Comparison of ENCODE assay signal across 15 cellular contexts in genomic region chr11:17786824-17787525, GRCh38. TPM values are rescaled to one million over a fixed set of nuclear protein-coding genes. Genes with fewer than 3 reads are reported as not detected.
A peak's percentile ranks its signal among the peaks of the same experiment; 100 is the strongest.
DNase-seq lines count a peak whose midpoint lies in the region; ATAC-seq and TF ChIP-seq lines count a peak whose summit lies in the region.
"Had no signal": no experiment of that assay in that cellular context is flagged by ENCODE, and none has a peak within 500 bp of the region (broad histone marks: within the 10 kb centered on the region; RNA-seq: fewer than 3 reads in every experiment).

No MANE protein-coding gene starts in this region.

- dilution Hi-C loops in mammary epithelial cell (cut with HindIII; ENCODE audit: low sequenced_read_pairs) = no loop called here

- H3K4me1 ChIP-seq in mammary epithelial cell (ENCODE audit: insufficient read depth, low read length) = peaks cover 20% of the 10 kb centered on the region

- H3K9me3 ChIP-seq in AG04450 (ENCODE audit: control insufficient read depth, insufficient read depth, low read length) = peaks cover 4% of the 10 kb centered on the region; the same call in 1 of the 2 replicates
- H3K9me3 ChIP-seq in mammary epithelial cell (replicated peaks; ENCODE audit: insufficient read depth, low read length) = no peaks in the 10 kb centered on the region

- no peak overlapping the region for H3K9ac ChIP-seq in mammary epithelial cell (ENCODE audit: insufficient read depth, low read length)

- H2AFZ ChIP-seq in mammary epithelial cell (ENCODE audit: low read depth, low read length) = peak overlapping the region; percentile 1

- TF ChIP-seq CTCF in AG04450 (IDR thresholded peaks at IDR 0.05; ENCODE audit: low read depth, low read length) = peak; percentile 4; the same call in 1 of the 2 replicates
- TF ChIP-seq CTCF in mammary epithelial cell (conservative IDR thresholded peaks at IDR 0.05 in 1 of 2, IDR thresholded peaks at IDR 0.05 in 1 of 2; ENCODE audit: extremely low read depth in 1 of 2, insufficient read depth in 1 of 2, low read depth in 1 of 2, low read length in 2 of 2) = peak in 1 of 2 donors; percentile 11

- no peak for ATAC-seq in Right ventricle myocardium superior (ENCODE audit: poor library complexity)

- no peaks in the 10 kb centered on the region for H3K36me3 ChIP-seq in mammary epithelial cell (ENCODE audit: insufficient read depth, low read length)

- no peaks in the 10 kb centered on the region for H4K20me1 ChIP-seq in mammary epithelial cell (ENCODE audit: insufficient read depth, low read length)

- 81% methylated on average over 13 of the region's 14 CpGs for WGBS in mammary epithelial cell (ENCODE audit: low coverage, missing lambda C conversion rate)

- DNase-seq in AG04450 (ENCODE audit: low read depth, low spot score) = peak; percentile 77
- DNase-seq in HT1080 (ENCODE audit: low read depth) = peak; percentile 92
- peak; percentile 85 for DNase-seq in mammary epithelial cell
- peak; percentile 35 for DNase-seq in left kidney (ENCODE audit: low read depth, low spot score)
- no peak for DNase-seq in SIG-M5 treated with dmso at 0.1 percent for 504 hours (lab: John Stamatoyannopoulos, UW; ENCODE audit: unreplicated experiment)
- no peak for DNase-seq in Right ventricle myocardium superior
- no peak for DNase-seq in NCI-H187 treated with DMSO at 0.1 percent for 48 hours (lab: John Stamatoyannopoulos, UW)
- no peak for DNase-seq in central memory CD4-positive, alpha-beta T cell
- DNase-seq: activated CD4-positive, alpha-beta T cell treated with anti-CD3 and anti-CD28 coated beads for 48 hours; activated gamma-delta T cell; AML-193; H9; NCI-H510A treated with DMSO at 0.1 percent for 48 hours; small intestine had no signal

- no peak overlapping the region for H3K4me2 ChIP-seq in mammary epithelial cell (ENCODE audit: insufficient read depth, low read depth, low read length)

- peak overlapping the region; percentile 98 for H3K27ac ChIP-seq in AG04450 (ENCODE audit: low read depth, low read length)
- H3K27ac ChIP-seq in mammary epithelial cell (ENCODE audit: insufficient read depth, low read depth, low read length) = no peak overlapping the region

- no peaks in the 10 kb centered on the region for H3K79me2 ChIP-seq in mammary epithelial cell (ENCODE audit: insufficient read depth, low read length)

- BruUV-seq in mammary epithelial cell (replicated peaks; lab: Mats Ljungman, UMichigan) = TSS peak; percentile 51

- intact Hi-C loops in mammary epithelial cell (cut with micrococcal nuclease) = loop anchor here (5.0 kb wide), 1 partner anchor 40 kb away; no protein-coding TSS in a partner anchor
- intact Hi-C loops in Right ventricle myocardium superior (cut with DNase I) = no loop called here

- POLR2A ChIA-PET in AG04450 (lab: Yijun Ruan, JAX) = no interaction called here

- H3K27me3 ChIP-seq in AG04450 (ENCODE audit: control insufficient read depth, insufficient read depth, low read length) (no peaks in the 10 kb centered on the region), mammary epithelial cell (ENCODE audit: insufficient read depth, low read length) (no peaks in the 10 kb centered on the region)

- no peak overlapping the region for H3K4me3 ChIP-seq in AG04450 (ENCODE audit: low read depth, low read length)
- no peak overlapping the region for H3K4me3 ChIP-seq in mammary epithelial cell (replicated peaks in 1 of 3; ENCODE audit: insufficient read depth in 1 of 3, low read depth in 2 of 3, low read length in 3 of 3)

- in situ Hi-C loops in mammary epithelial cell (cut with MboI; ENCODE audit: low sequenced_read_pairs in 2 of 2) = no loop called here

- CTCF ChIA-PET in AG04450 (lab: Charles Lee) (interaction anchor here (0.9 to 2.6 kb wide), 4 partner anchors 56 to 967 kb away, joined by 3 to 12 read pairs (median 8); no protein-coding TSS in a partner anchor), mammary epithelial cell (lab: Charles Lee; ENCODE audit: low non-redundant PET) (interaction anchor here (0.6 to 0.7 kb wide), 2 partner anchors 41 to 186 kb away, joined by 4 to 5 read pairs; no protein-coding TSS in a partner anchor)

RNA-seq across cellular contexts. Expression of gene KCNC1, which starts 52.4 kb away (rescaled TPM):
- polyA plus RNA-seq in AG04450 (2011; rRNA removed) (0.04 TPM in 1 of 2 replicates, not detected in the other), mammary epithelial cell (not detected)
- 0.09 TPM in 1 of 2 replicates, not detected in the other for polyA minus RNA-seq in AG04450 (2011; rRNA and poly(A)+ RNA removed)
- 0.10 TPM in 1 of 2 replicates, not detected in the other for total RNA-seq in HT1080 (2014; rRNA removed; shearing (Covaris generic))
- polyA plus RNA-seq in HT1080 (2015; cell fraction: cytosol; rRNA removed) = not detected in 2 replicates
- polyA plus RNA-seq in HT1080 (2015; cell fraction: nucleus; rRNA removed) = 0.03 TPM in 1 of 2 replicates, not detected in the other
- total RNA-seq in mammary epithelial cell (not detected), Right ventricle myocardium superior (not detected)
- polyA minus RNA-seq in mammary epithelial cell = not detected
- total RNA-seq: dermis microvascular lymphatic vessel endothelial cell had no signal

Comparison
In these comparisons a context has a peak if more than half of its experiments do, and no peak if none do; other contexts are left out.
1. DNase-seq: peak in AG04450 (single experiment), HT1080 (single experiment), mammary epithelial cell (single experiment) and left kidney (single experiment); none in SIG-M5 treated with dmso at 0.1 percent for 504 hours (single experiment), Right ventricle myocardium superior (single experiment), NCI-H187 treated with DMSO at 0.1 percent for 48 hours (single experiment) and central memory CD4-positive, alpha-beta T cell (single experiment).